Comparison of ENCODE assay signal across 13 cellular contexts in genomic region chrX:25524150-25524549, GRCh38.
A peak's percentile ranks its signal among the peaks of the same experiment; 100 is the strongest.
DNase-seq lines count a peak whose midpoint lies in the region; ATAC-seq, FAIRE-seq and TF ChIP-seq lines count a peak whose summit lies in the region.
"Had no signal": no experiment of that assay in that cellular context is flagged by ENCODE, and none has a peak within 500 bp of the region (broad histone marks: within the 10 kb centered on the region; RNA-seq: fewer than 3 reads in every experiment).

No MANE protein-coding gene starts in this region.

- in situ Hi-C loops in Caki2 (cut with HindIII; ENCODE audit: low pct_unique_long_range_greater_than_20kb, low sequenced_read_pairs), result no loop called here

- peak overlapping the region; percentile 90 for H3K27ac ChIP-seq in endothelial cell of umbilical vein (ENCODE audit: insufficient read depth, low read depth, low read length)
- H3K27ac ChIP-seq in liver (ENCODE audit: low read depth in 1 of 2, low read length in 2 of 2), result no peak overlapping the region
- H3K27ac ChIP-seq in thyroid gland, result no peak overlapping the region
- H3K27ac ChIP-seq: esophagus squamous epithelium had no signal

- peak overlapping the region in 1 of 3 experiments; percentile 43 for H3K4me3 ChIP-seq in endothelial cell of umbilical vein (replicated peaks in 1 of 3; ENCODE audit: insufficient read depth in 1 of 3, low read depth in 1 of 3, low read length in 3 of 3)
- no peak overlapping the region for H3K4me3 ChIP-seq in liver (ENCODE audit: low read depth in 1 of 3, low read length in 3 of 3)
- no peak overlapping the region for H3K4me3 ChIP-seq in thyroid gland (replicated peaks in 1 of 3)
- H3K4me3 ChIP-seq: esophagus squamous epithelium had no signal

- H4K20me1 ChIP-seq in endothelial cell of umbilical vein (replicated peaks; ENCODE audit: control insufficient read depth, extremely low read depth, insufficient read depth, low read length), result no peaks in the 10 kb centered on the region

- dilution Hi-C loops in endothelial cell of umbilical vein (cut with MboI; ENCODE audit: extremely low pct_ligation_motif_present, low sequenced_read_pairs), result no loop called here

- H3K4me1 ChIP-seq in endothelial cell of umbilical vein (ENCODE audit: control insufficient read depth, extremely low read depth, insufficient read depth, low read length) (peaks cover 20% of the 10 kb centered on the region), liver (ENCODE audit: control insufficient read depth in 4 of 4, insufficient read depth in 4 of 4, low read length in 3 of 4) (peaks cover 0 to 8% (median 4%) of the 10 kb centered on the region in 4 donors), thyroid gland (no peaks in the 10 kb centered on the region)
- H3K4me1 ChIP-seq: esophagus squamous epithelium had no signal

- TF ChIP-seq RAD21 in liver (IDR thresholded peaks at IDR 0.05), result no peak

- no peak for TF ChIP-seq CTCF in endothelial cell of umbilical vein (IDR thresholded peaks at IDR 0.05; ENCODE audit: extremely low read depth in 1 of 2, insufficient read depth in 1 of 2, low read depth in 1 of 2, low read length in 2 of 2)
- peak; percentile 5 for TF ChIP-seq CTCF in liver (IDR thresholded peaks at IDR 0.05; ENCODE audit: low read depth, low read length, missing input control)
- TF ChIP-seq CTCF in thyroid gland (IDR thresholded peaks at IDR 0.05), result no peak

- H3K27me3 ChIP-seq in endothelial cell of umbilical vein (ENCODE audit: control insufficient read depth in 2 of 2, insufficient read depth in 2 of 2, low read length in 2 of 2), result no peaks in the 10 kb centered on the region
- H3K27me3 ChIP-seq in liver (ENCODE audit: control insufficient read depth in 4 of 4, insufficient read depth in 4 of 4, low read length in 3 of 4), result no peaks in the 10 kb centered on the region
- H3K27me3 ChIP-seq in thyroid gland, result no peaks in the 10 kb centered on the region
- H3K27me3 ChIP-seq: esophagus squamous epithelium had no signal

- H3K36me3 ChIP-seq in endothelial cell of umbilical vein (ENCODE audit: control insufficient read depth in 2 of 2, extremely low read depth in 1 of 2, insufficient read depth in 2 of 2, low read length in 2 of 2), result no peaks in the 10 kb centered on the region
- no peaks in the 10 kb centered on the region for H3K36me3 ChIP-seq in liver (ENCODE audit: control insufficient read depth in 4 of 4, insufficient read depth in 3 of 4, low read depth in 1 of 4, low read length in 3 of 4)
- H3K36me3 ChIP-seq in thyroid gland, result no peaks in the 10 kb centered on the region
- H3K36me3 ChIP-seq: esophagus squamous epithelium had no signal

- intact Hi-C loops in endothelial cell of umbilical vein (cut with micrococcal nuclease) (loop anchor here (1.0 to 10.0 kb wide), 6 partner anchors 348 to 1781 kb away; no protein-coding TSS in a partner anchor), posterior vena cava (cut with DNase I) (no loop called here), thyroid gland (cut with DNase I) (no loop called here)

- FAIRE-seq in endothelial cell of umbilical vein (lab: Jason Lieb, UNC), result peak; percentile 90
- FAIRE-seq: keratinocyte had no signal

- 46% methylated on average over 2 of the region's 2 CpGs for WGBS in liver
- 62 to 79% methylated on average over 2 of the region's 2 CpGs for WGBS in thyroid gland, 2 donors

- CTCF ChIA-PET in endothelial cell of umbilical vein (lab: Charles Lee), result interaction anchor here (0.8 to 2.6 kb wide), 16 partner anchors 11 to 1127 kb away, joined by 3 to 17 read pairs (median 4); no protein-coding TSS in a partner anchor

- no peaks in the 10 kb centered on the region for H3K9me1 ChIP-seq in endothelial cell of umbilical vein (replicated peaks; ENCODE audit: control insufficient read depth, extremely low read depth, insufficient read depth, low read length)

- TF ChIP-seq POLR2A in endothelial cell of umbilical vein (IDR thresholded peaks at IDR 0.05; ENCODE audit: low read depth, low read length), result no peak
- no peak for TF ChIP-seq POLR2A in thyroid gland (IDR thresholded peaks at IDR 0.05)

- no peak for ATAC-seq in GM21786 (IDR thresholded peaks at IDR 0.05; ENCODE audit: unreplicated experiment)

- peak overlapping the region; percentile 74 for H3K4me2 ChIP-seq in endothelial cell of umbilical vein (ENCODE audit: insufficient read depth, low read length)

- H2AFZ ChIP-seq in endothelial cell of umbilical vein (ENCODE audit: low read depth, low read length), result peak overlapping the region; percentile 55

- POLR2A ChIA-PET in endothelial cell of umbilical vein (lab: Charles Lee), result no interaction called here

- BruUV-seq in endothelial cell of umbilical vein (replicated peaks; lab: Mats Ljungman, UMichigan), result no TSS peak

- DNase-seq in Caki2 (ENCODE audit: low read depth) (peak; percentile 15), NCI-H460 (ENCODE audit: extremely low read depth, low read depth) (peak; percentile 65), endothelial cell of umbilical vein (ENCODE audit: low read depth, low spot score) (peak; percentile 90), posterior vena cava (ENCODE audit: low spot score) (no peak), epidermal melanocyte (ENCODE audit: insufficient read length, low spot score) (no peak), thyroid gland (no peak)
- DNase-seq: activated gamma-delta T cell; esophagus squamous epithelium; stimulated activated CD4-positive, alpha-beta T cell treated with anti-CD3 and anti-CD28 coated beads, Interleukin-4, amount 100 ng/mL, for 4 hours; stimulated activated naive CD4-positive, alpha-beta T cell treated with Interleukin-2 at 50 U/mL for 16 hours had no signal

- H3K9me3 ChIP-seq in endothelial cell of umbilical vein (replicated peaks; ENCODE audit: control insufficient read depth, insufficient read depth, low read length), result no peaks in the 10 kb centered on the region
- no peaks in the 10 kb centered on the region for H3K9me3 ChIP-seq in liver (ENCODE audit: control insufficient read depth in 4 of 4, low read length in 3 of 4)
- no peaks in the 10 kb centered on the region for H3K9me3 ChIP-seq in thyroid gland
- H3K9me3 ChIP-seq: esophagus squamous epithelium had no signal

- no peaks in the 10 kb centered on the region for H3K79me2 ChIP-seq in endothelial cell of umbilical vein (ENCODE audit: control insufficient read depth, insufficient read depth, low read length)

- H3K9ac ChIP-seq in endothelial cell of umbilical vein (replicated peaks; ENCODE audit: extremely low read depth, insufficient read depth, low read length) (peak overlapping the region; percentile 80), liver (ENCODE audit: low read depth in 1 of 2, low read length in 2 of 2) (no peak overlapping the region)

TF ChIP-seq in endothelial cell of umbilical vein, 7 proteins besides CTCF, POLR2A, EP300 and RAD21:
- TF ChIP-seq JUN (IDR thresholded peaks at IDR 0.05; ENCODE audit: borderline replicate concordance, insufficient read depth, insufficient read length, low read depth) (peak; percentile 54), MAX (IDR thresholded peaks at IDR 0.05; ENCODE audit: insufficient read depth, insufficient read length) (no peak), FOS (IDR thresholded peaks at IDR 0.05; ENCODE audit: borderline replicate concordance, insufficient read depth, low read length) (peak; percentile 66)

TF ChIP-seq in liver, 16 proteins besides CTCF, POLR2A, EP300 and RAD21:
- TF ChIP-seq HNF4A (conservative IDR thresholded peaks at IDR 0.05), result peak; percentile 77 to 83
- TF ChIP-seq FOXA2 (IDR thresholded peaks at IDR 0.05), result peak; percentile 7
- TF ChIP-seq, protein P1, sequence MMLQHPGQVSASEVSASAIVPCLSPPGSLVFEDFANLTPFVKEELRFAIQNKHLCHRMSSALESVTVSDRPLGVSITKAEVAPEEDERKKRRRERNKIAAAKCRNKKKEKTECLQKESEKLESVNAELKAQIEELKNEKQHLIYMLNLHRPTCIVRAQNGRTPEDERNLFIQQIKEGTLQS (IDR thresholded peaks at IDR 0.05), result peak; percentile 87
- TF ChIP-seq SP1 (IDR thresholded peaks at IDR 0.05), result no peak
- no peak for TF ChIP-seq TAF1 (conservative IDR thresholded peaks at IDR 0.05)
- peak in 1 of 2 donors; percentile 18 for TF ChIP-seq RXRA (IDR thresholded peaks at IDR 0.05)
- TF ChIP-seq JUND (IDR thresholded peaks at IDR 0.05), result peak; percentile 96 to 97
- no peak for TF ChIP-seq YY1 (IDR thresholded peaks at IDR 0.05)
- TF ChIP-seq HNF4G (IDR thresholded peaks at IDR 0.05), result peak; percentile 24

Comparison
In these comparisons a context has a peak if more than half of its experiments do, and no peak if none do; other contexts are left out.
1. DNase-seq: peak in Caki2 (single experiment), NCI-H460 (single experiment) and endothelial cell of umbilical vein (single experiment); none in posterior vena cava (single experiment), epidermal melanocyte (single experiment) and thyroid gland (0 of 2).